In the genomic region with DNA sequence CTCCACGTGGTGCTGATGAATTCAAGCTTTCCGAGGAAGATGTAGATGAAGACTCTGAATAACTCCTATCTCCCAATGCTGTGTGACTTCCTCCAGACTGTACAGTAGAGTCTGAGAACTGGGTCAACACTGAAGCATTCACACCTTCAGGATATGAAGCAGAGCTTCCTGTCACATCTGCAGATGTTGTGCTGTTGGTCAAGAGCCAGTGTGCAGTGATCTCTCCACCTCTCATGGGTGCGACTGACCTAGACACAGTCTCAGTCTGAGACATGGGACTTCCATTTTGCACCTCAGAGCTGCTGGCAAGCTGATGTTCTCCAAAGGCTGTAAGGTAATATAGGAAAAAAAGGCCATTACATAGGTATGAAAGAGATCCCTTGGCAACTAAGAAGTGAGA, we compare ENCODE assay signal across 17 cellular contexts. TPM values are rescaled to one million over a fixed set of nuclear protein-coding genes. Genes with fewer than 3 reads are reported as not detected.
DNase-seq lines count a peak whose midpoint lies in the region; ATAC-seq and TF ChIP-seq lines count a peak whose summit lies in the region.
"Had no signal": no experiment of that assay in that cellular context is flagged by ENCODE, and none has a peak within 500 bp of the region (broad histone marks: within the 10 kb centered on the region; RNA-seq: fewer than 3 reads in every experiment).

No MANE protein-coding gene starts in this region.

- intact Hi-C loops in natural killer cell (cut with micrococcal nuclease): loop anchor here (1.0 to 10.0 kb wide), 2 partner anchors 36 to 356 kb away; partner anchors contain the start of genes HEG1 and ZNF148

- no peaks in the 10 kb centered on the region for H3K9me3 Mint-ChIP-seq in activated naive CD4-positive, alpha-beta T cell treated with anti-CD3 and anti-CD28 coated beads, Interleukin-2, amount 10 ng/mL, durations not matched to agents 7 days and 5 days
- no peaks in the 10 kb centered on the region for H3K9me3 Mint-ChIP-seq in activated naive CD8-positive, alpha-beta T cell treated with anti-CD3 and anti-CD28 coated beads, Interleukin-2, amount 50 U/mL, for 24 hours
- no peaks in the 10 kb centered on the region for H3K9me3 Mint-ChIP-seq in natural killer cell

- H3K27me3 Mint-ChIP-seq in activated naive CD4-positive, alpha-beta T cell treated with anti-CD3 and anti-CD28 coated beads, Interleukin-2, amount 10 ng/mL, durations not matched to agents 7 days and 5 days: no peaks in the 10 kb centered on the region
- H3K27me3 Mint-ChIP-seq in activated naive CD8-positive, alpha-beta T cell treated with anti-CD3 and anti-CD28 coated beads, Interleukin-2, amount 50 U/mL, for 24 hours: no peaks in the 10 kb centered on the region
- no peaks in the 10 kb centered on the region for H3K27me3 Mint-ChIP-seq in natural killer cell (ENCODE audit: low read depth in 2 of 2)

- no peak for TF ChIP-seq CTCF in natural killer cell (IDR thresholded peaks at IDR 0.05)

- peak; percentile 52 for ATAC-seq in activated naive CD8-positive, alpha-beta T cell treated with anti-CD3 and anti-CD28 coated beads, Interleukin-2, amount 50 U/mL, for 24 hours
- ATAC-seq in natural killer cell (peak; percentile 86 to 92 (median 91)), GM18873 (IDR thresholded peaks at IDR 0.05; ENCODE audit: low FRiP score, unreplicated experiment) (no peak)
- ATAC-seq: PC-3 had no signal

- no peak overlapping the region for H3K4me3 Mint-ChIP-seq in activated naive CD4-positive, alpha-beta T cell treated with anti-CD3 and anti-CD28 coated beads, Interleukin-2, amount 10 ng/mL, durations not matched to agents 7 days and 5 days
- H3K4me3 Mint-ChIP-seq in activated naive CD8-positive, alpha-beta T cell treated with anti-CD3 and anti-CD28 coated beads, Interleukin-2, amount 50 U/mL, for 24 hours: no peak overlapping the region
- peak overlapping the region; percentile 88 for H3K4me3 Mint-ChIP-seq in natural killer cell

- peaks cover 82% of the 10 kb centered on the region for H3K36me3 Mint-ChIP-seq in activated naive CD4-positive, alpha-beta T cell treated with anti-CD3 and anti-CD28 coated beads, Interleukin-2, amount 10 ng/mL, durations not matched to agents 7 days and 5 days
- peaks cover 60% of the 10 kb centered on the region for H3K36me3 Mint-ChIP-seq in activated naive CD8-positive, alpha-beta T cell treated with anti-CD3 and anti-CD28 coated beads, Interleukin-2, amount 50 U/mL, for 24 hours (ENCODE audit: low read depth)
- no peaks in the 10 kb centered on the region for H3K36me3 Mint-ChIP-seq in natural killer cell

- CTCF ChIA-PET in activated naive CD4-positive, alpha-beta T cell treated with anti-CD3 and anti-CD28 coated beads, Interleukin-2, amount 10 ng/mL, durations not matched to agents 7 days and 5 days (lab: Charles Lee): interaction anchor here (1.1 kb wide), 1 partner anchor 28 kb away, joined by 4 read pairs; no protein-coding TSS in a partner anchor

- no peak for DNase-seq in activated naive CD4-positive, alpha-beta T cell treated with anti-CD3 and anti-CD28 coated beads, Interleukin-2, amount 10 ng/mL, durations not matched to agents 7 days and 5 days
- DNase-seq in activated naive CD4-positive, alpha-beta T cell treated with Interleukin-2 at 50 U/mL for 16 hours: no peak
- peak; percentile 12 for DNase-seq in NK-92 (lab: John Stamatoyannopoulos, UW; ENCODE audit: unreplicated experiment)
- no peak for DNase-seq in activated naive CD8-positive, alpha-beta T cell treated with anti-CD3 and anti-CD28 coated beads, Interleukin-2, amount 50 U/mL, for 24 hours
- DNase-seq in natural killer cell: peak; percentile 26
- DNase-seq in HT-29 (ENCODE audit: low spot score): no peak
- DNase-seq: C1 segment of cervical spinal cord, DMS79, MV-4-11, NCI-H1694 treated with DMSO at 0.1 percent for 48 hours, NCI-H2227 treated with DMSO at 0.1 percent for 48 hours, NCI-H510A treated with DMSO at 0.1 percent for 48 hours, NCI-H82, PC-3, RPMI8226, SIG-M5 had no signal

- peaks cover 56% of the 10 kb centered on the region for H3K4me1 Mint-ChIP-seq in activated naive CD4-positive, alpha-beta T cell treated with anti-CD3 and anti-CD28 coated beads, Interleukin-2, amount 10 ng/mL, durations not matched to agents 7 days and 5 days
- peaks cover 35% of the 10 kb centered on the region for H3K4me1 Mint-ChIP-seq in activated naive CD8-positive, alpha-beta T cell treated with anti-CD3 and anti-CD28 coated beads, Interleukin-2, amount 50 U/mL, for 24 hours
- peaks cover 75 to 82% of the 10 kb centered on the region in 2 donors for H3K4me1 Mint-ChIP-seq in natural killer cell

- H3K27ac Mint-ChIP-seq in activated naive CD4-positive, alpha-beta T cell treated with anti-CD3 and anti-CD28 coated beads, Interleukin-2, amount 10 ng/mL, durations not matched to agents 7 days and 5 days: peak overlapping the region; percentile 39
- H3K27ac Mint-ChIP-seq in activated naive CD8-positive, alpha-beta T cell treated with anti-CD3 and anti-CD28 coated beads, Interleukin-2, amount 50 U/mL, for 24 hours: peak overlapping the region; percentile 53
- H3K27ac Mint-ChIP-seq in natural killer cell: peak overlapping the region; percentile 96

RNA-seq across cellular contexts. Expression of gene HEG1, which starts 36.5 kb away (rescaled TPM):
- 10 to 100 TPM; 52.1 to 83.5 (median 68.1) TPM for total RNA-seq in natural killer cell
- 0.33 and 2.2 TPM in 2 replicates for total RNA-seq in HT-29 (2014; rRNA removed; shearing (Covaris generic))

Comparison
In these comparisons a context has a peak if more than half of its experiments do, and no peak if none do; other contexts are left out.
1. DNase-seq: peak in NK-92 (single experiment) and natural killer cell (single experiment); none in activated naive CD4-positive, alpha-beta T cell treated with anti-CD3 and anti-CD28 coated beads, Interleukin-2, amount 10 ng/mL, durations not matched to agents 7 days and 5 days (single experiment), activated naive CD4-positive, alpha-beta T cell treated with Interleukin-2 at 50 U/mL for 16 hours (single experiment), activated naive CD8-positive, alpha-beta T cell treated with anti-CD3 and anti-CD28 coated beads, Interleukin-2, amount 50 U/mL, for 24 hours (single experiment) and HT-29 (single experiment).
2. H3K27ac Mint-ChIP-seq: peak in every context shown above with its lines; median percentile 96 in natural killer cell; 53 in activated naive CD8-positive, alpha-beta T cell treated with anti-CD3 and anti-CD28 coated beads, Interleukin-2, amount 50 U/mL, for 24 hours; 39 in activated naive CD4-positive, alpha-beta T cell treated with anti-CD3 and anti-CD28 coated beads, Interleukin-2, amount 10 ng/mL, durations not matched to agents 7 days and 5 days.
3. RNA of gene HEG1, which starts 36.5 kb away (total RNA-seq): 52.1 to 83.5 TPM in natural killer cell; 0.33 to 2.2 TPM in HT-29; every median in the first group is over 10 times any median in the second.